ENCODE assay signal across 8 cellular contexts in genomic region chrX:69387559-69388487, GRCh38.
DNase-seq lines count a peak whose midpoint lies in the region; ATAC-seq and TF ChIP-seq lines count a peak whose summit lies in the region.

No MANE protein-coding gene starts in this region.

- no peak overlapping the region for H3K27ac ChIP-seq in GM23338 (ENCODE audit: low read depth)
- no peak overlapping the region for H3K27ac ChIP-seq in prostate gland

- intact Hi-C loops in prostate gland (cut with DNase I), result loop anchor here (2.0 to 5.0 kb wide), 2 partner anchors 96 to 565 kb away; no protein-coding TSS in a partner anchor

- peak; percentile 23 for DNase-seq in DMS 273 treated with DMSO at 0.1 percent for 48 hours (lab: John Stamatoyannopoulos, UW)
- peak; percentile 90 for DNase-seq in GM23338 (ENCODE audit: low spot score)
- DNase-seq in NCI-H82 (lab: John Stamatoyannopoulos, UW), result peak; percentile 88
- DNase-seq in activated T-cell treated with anti-CD3 and anti-CD28 coated beads, Interleukin-2, amount 50 U/mL, for 48 hours, result peak; percentile 56 to 62
- DNase-seq in glutamatergic neuron, result peak; percentile 78
- peak; percentile 27 for DNase-seq in prostate gland (ENCODE audit: low spot score)

- H3K9me3 Mint-ChIP-seq in GM23338 (no peaks in the 10 kb centered on the region), glutamatergic neuron (ENCODE audit: unreplicated experiment) (peaks cover 8% of the 10 kb centered on the region)

- H3K27me3 ChIP-seq in GM23338 (ENCODE audit: insufficient read depth) (no peaks in the 10 kb centered on the region), prostate gland (replicated peaks; ENCODE audit: insufficient read depth) (no peaks in the 10 kb centered on the region)

- no peaks in the 10 kb centered on the region for H3K9me3 ChIP-seq in prostate gland

- H3K4me1 ChIP-seq in GM23338 (ENCODE audit: insufficient read depth), result no peaks in the 10 kb centered on the region
- no peaks in the 10 kb centered on the region for H3K4me1 ChIP-seq in prostate gland (replicated peaks)

- WGBS in prostate gland, result 21% methylated on average over 10 of the region's 13 CpGs

- H4K20me1 ChIP-seq in GM23338 (replicated peaks; ENCODE audit: insufficient read depth), result no peaks in the 10 kb centered on the region

- H3K36me3 Mint-ChIP-seq in GM23338 (ENCODE audit: low read depth) (no peaks in the 10 kb centered on the region), glutamatergic neuron (ENCODE audit: unreplicated experiment) (no peaks in the 10 kb centered on the region)

- H3K4me1 Mint-ChIP-seq in GM23338, result peaks cover 14% of the 10 kb centered on the region
- peaks cover 28% of the 10 kb centered on the region for H3K4me1 Mint-ChIP-seq in glutamatergic neuron (ENCODE audit: low read depth, unreplicated experiment)

- no peak for TF ChIP-seq POLR2A in prostate gland (IDR thresholded peaks at IDR 0.05)

- H3K27me3 Mint-ChIP-seq in GM23338 (ENCODE audit: insufficient read depth, low read depth, poor library complexity) (peaks cover 12% of the 10 kb centered on the region), glutamatergic neuron (ENCODE audit: unreplicated experiment) (peaks cover 9% of the 10 kb centered on the region)

- H2AFZ ChIP-seq in GM23338, result no peak overlapping the region

- H3K27ac Mint-ChIP-seq in GM23338 (no peak overlapping the region), glutamatergic neuron (ENCODE audit: unreplicated experiment) (peak overlapping the region; percentile 33)

- no peaks in the 10 kb centered on the region for H3K9me2 ChIP-seq in GM23338 (ENCODE audit: insufficient read depth)

- H3F3A ChIP-seq in GM23338 (replicated peaks; ENCODE audit: low read depth), result no peaks in the 10 kb centered on the region

- peak; percentile 99 for ATAC-seq in GM23338
- no peak for ATAC-seq in HG03025 (IDR thresholded peaks at IDR 0.05; ENCODE audit: low FRiP score, unreplicated experiment)
- ATAC-seq in HG03439 (IDR thresholded peaks at IDR 0.05; ENCODE audit: unreplicated experiment), result no peak

- H3K36me3 ChIP-seq in GM23338 (ENCODE audit: insufficient read depth) (no peaks in the 10 kb centered on the region), prostate gland (no peaks in the 10 kb centered on the region)

- H3K4me3 ChIP-seq in GM23338 (no peak overlapping the region), prostate gland (no peak overlapping the region)

- H3K79me2 ChIP-seq in GM23338 (replicated peaks; ENCODE audit: insufficient read depth), result no peaks in the 10 kb centered on the region

- H3K4me2 ChIP-seq in GM23338, result no peak overlapping the region

- TF ChIP-seq CTCF in GM23338 (conservative IDR thresholded peaks at IDR 0.05; ENCODE audit: low read depth in 2 of 2) (peak; percentile 75 to 78), glutamatergic neuron (IDR thresholded peaks at IDR 0.05; ENCODE audit: partially characterized antibody, unreplicated experiment) (peak; percentile 74), prostate gland (IDR thresholded peaks at IDR 0.05) (peak in 3 of 4 experiments; percentile 50 to 67 (median 61))

- H3K4me3 Mint-ChIP-seq in GM23338 (no peak overlapping the region), glutamatergic neuron (ENCODE audit: unreplicated experiment) (peak overlapping the region; percentile 30)

TF ChIP-seq in GM23338, 12 proteins besides CTCF, POLR2A, EP300 and RAD21:
- TF ChIP-seq ZNF114 (CRISPR knock-in tag; IDR thresholded peaks at IDR 0.05) (no peak), CREB1 (CRISPR knock-in tag; IDR thresholded peaks at IDR 0.05; ENCODE audit: low read depth) (no peak), JUNB (IDR thresholded peaks at IDR 0.05; ENCODE audit: unreplicated experiment) (no peak), ETS1 (IDR thresholded peaks at IDR 0.05) (no peak), ZNF331 (CRISPR knock-in tag; IDR thresholded peaks at IDR 0.05; ENCODE audit: low read depth) (no peak), EZH2 (IDR thresholded peaks at IDR 0.05; ENCODE audit: low read depth, unreplicated experiment) (no peak), ZNF462 (CRISPR knock-in tag; IDR thresholded peaks at IDR 0.05) (no peak), EZH2phosphoT487 (IDR thresholded peaks at IDR 0.05; ENCODE audit: unreplicated experiment) (no peak)

Comparison
In these comparisons a context has a peak if more than half of its experiments do, and no peak if none do; other contexts are left out.
1. DNase-seq: peak in every context shown above with its lines; median percentile 90 in GM23338; 88 in NCI-H82; 78 in glutamatergic neuron; 59 in activated T-cell treated with anti-CD3 and anti-CD28 coated beads, Interleukin-2, amount 50 U/mL, for 48 hours; 27 in prostate gland; 23 in DMS 273 treated with DMSO at 0.1 percent for 48 hours.